ENCODE assay signal across 34 cellular contexts in genomic region chr3:153669527-153669926, GRCh38.
DNase-seq lines count a peak whose midpoint lies in the region; ATAC-seq and TF ChIP-seq lines count a peak whose summit lies in the region.
"Had no signal": no experiment of that assay in that cellular context is flagged by ENCODE, and none has a peak within 500 bp of the region (broad histone marks: within the 10 kb centered on the region; RNA-seq: fewer than 3 reads in every experiment).

No MANE protein-coding gene starts in this region.

- no peak for TF ChIP-seq POLR2A in HCT116 (IDR thresholded peaks at IDR 0.05; ENCODE audit: borderline replicate concordance, extremely low read depth, insufficient read depth, insufficient read length)

- no peaks in the 10 kb centered on the region for H3K4me1 ChIP-seq in HCT116 (ENCODE audit: control insufficient read depth in 1 of 2, insufficient read depth in 2 of 2, low read length in 2 of 2)
- H3K4me1 ChIP-seq: colonic mucosa, HAP-1, lower lobe of right lung, uterus had no signal

- RAD21 ChIA-PET in HCT116 (lab: Charles Lee; ENCODE audit: low non-redundant PET in 1 of 2, low total read pairs in 2 of 2, uncharacterized antibody in 2 of 2, unreplicated experiment in 2 of 2), result no interaction called here

- intact Hi-C loops in HCT116 (cut with micrococcal nuclease), result no loop called here

- DNase-seq in AG04450 (ENCODE audit: low read depth, low spot score) (no peak), HCT116 (ENCODE audit: low read depth, low spot score) (no peak), astrocyte of the spinal cord (ENCODE audit: low read depth, low spot score) (no peak), foreskin fibroblast (no peak), 8988T (no peak), ureter (ENCODE audit: low spot score) (no peak)
- no peak for DNase-seq in stimulated activated CD4-positive, alpha-beta T cell treated with anti-CD3 and anti-CD28 coated beads, Interleukin-4, amount 100 ng/mL, for 4 hours
- DNase-seq: activated CD4-positive, alpha-beta T cell treated with anti-CD3 and anti-CD28 coated beads for 36 hours; AML-193; amygdala; CD8-positive, alpha-beta T cell; colonic mucosa; effector CD8-positive, alpha-beta T cell; erythroblast; hippocampal formation; lower lobe of right lung; mucosa of descending colon; MV-4-11; NCI-H1436 treated with DMSO at 0.1 percent for 48 hours; NCI-H2081 treated with DMSO at 0.1 percent for 48 hours; NCI-H2227 treated with DMSO at 0.1 percent for 48 hours; NCI-H526; NK-92 treated with Interleukin-12 subunit alpha and Interleukin-12 subunit beta, amount 100 ng/mL, for 24 hours; SHP77 treated with DMSO at 0.1 percent for 48 hours; stimulated activated naive CD8-positive, alpha-beta T cell treated with anti-CD3 and anti-CD28 coated beads, Interleukin-15, amount 100 ng/mL, for 72 hours; SW 1271; T-helper 9 cell; uterus had no signal

- CTCF ChIA-PET in AG04450 (lab: Charles Lee), result interaction anchor here (1.0 kb wide), 1 partner anchor 11 kb away, joined by 3 read pairs; no protein-coding TSS in a partner anchor
- CTCF ChIA-PET in HCT116 (lab: Charles Lee), result interaction anchor here (1.0 kb wide), 1 partner anchor 12 kb away, joined by 6 read pairs; no protein-coding TSS in a partner anchor

- BruUV-seq in HCT116 (replicated peaks; lab: Mats Ljungman, UMichigan), result no TSS peak

- TF ChIP-seq RAD21 in HCT116 (IDR thresholded peaks at IDR 0.05; ENCODE audit: low read depth), result no peak

- H3K27me3 ChIP-seq in AG04450 (ENCODE audit: control insufficient read depth, insufficient read depth, low read length), result no peaks in the 10 kb centered on the region
- no peaks in the 10 kb centered on the region for H3K27me3 ChIP-seq in HCT116 (ENCODE audit: insufficient read depth, low read length)
- H3K27me3 ChIP-seq: colonic mucosa, uterus had no signal

- no peak overlapping the region for H3K4me2 ChIP-seq in HCT116 (ENCODE audit: low read length)

- no peak overlapping the region for H3K27ac ChIP-seq in AG04450 (ENCODE audit: low read depth, low read length)
- no peak overlapping the region for H3K27ac ChIP-seq in HCT116 (ENCODE audit: low read depth, low read length)
- H3K27ac ChIP-seq: colonic mucosa, lower lobe of right lung, skin epidermis, thoracic aorta, uterus had no signal

- no peak overlapping the region for H2AFZ ChIP-seq in HCT116 (ENCODE audit: low read depth, low read length, poor library complexity, severe bottlenecking)

- ATAC-seq in HCT116 (no peak), GM19463 (IDR thresholded peaks at IDR 0.05; ENCODE audit: unreplicated experiment) (no peak)
- ATAC-seq: activated CD4-positive, alpha-beta T cell treated with anti-CD3 and anti-CD28 coated beads for 36 hours; activated T-helper 17 cell treated with anti-CD3 and anti-CD28 coated beads, Interleukin-2, amount 50 U/mL, for 72 hours; CD8-positive, alpha-beta T cell; lower lobe of right lung; mucosa of descending colon; natural killer cell treated with Interleukin-12 subunit alpha and Interleukin-12 subunit beta and Interleukin-15 and Interleukin-18, amount 100 ng/mL, for 72 hours; stimulated activated naive CD8-positive, alpha-beta T cell treated with anti-CD3 and anti-CD28 coated beads, Interleukin-15, amount 100 ng/mL, for 72 hours had no signal

- in situ Hi-C loops in astrocyte of the spinal cord (cut with HindIII; ENCODE audit: low sequenced_read_pairs), result no loop called here

- H3K9me2 ChIP-seq in HCT116 (ENCODE audit: insufficient read depth), result no peaks in the 10 kb centered on the region

- H3K36me3 ChIP-seq in HCT116 (ENCODE audit: control insufficient read depth in 1 of 2, insufficient read depth in 2 of 2, low read length in 2 of 2), result no peaks in the 10 kb centered on the region
- H3K36me3 ChIP-seq: colonic mucosa, HAP-1, lower lobe of right lung, thoracic aorta, uterus had no signal

- H3K9me3 ChIP-seq in AG04450 (ENCODE audit: control insufficient read depth, insufficient read depth, low read length) (no peaks in the 10 kb centered on the region), HCT116 (ENCODE audit: control insufficient read depth in 1 of 2, insufficient read depth in 1 of 2, low read depth in 1 of 2, low read length in 2 of 2) (no peaks in the 10 kb centered on the region)
- H3K9me3 ChIP-seq: colonic mucosa, HAP-1, lower lobe of right lung, mucosa of descending colon, thoracic aorta, uterus had no signal

- peak; percentile 27 for TF ChIP-seq CTCF in AG04450 (IDR thresholded peaks at IDR 0.05; ENCODE audit: low read depth, low read length)
- peak in 2 of 3 experiments; percentile 33 to 46; a peak in 3 of 6 replicates for TF ChIP-seq CTCF in HCT116 (IDR thresholded peaks at IDR 0.05 in 2 of 3, conservative IDR thresholded peaks at IDR 0.05 in 1 of 3; ENCODE audit: borderline replicate concordance in 1 of 3, insufficient read depth in 1 of 3, low read depth in 2 of 3, low read length in 2 of 3)
- TF ChIP-seq CTCF in astrocyte of the spinal cord (IDR thresholded peaks at IDR 0.05; ENCODE audit: low read depth, low read length), result peak; percentile 6
- peak; percentile 10 for TF ChIP-seq CTCF in foreskin fibroblast (IDR thresholded peaks at IDR 0.05; ENCODE audit: low read depth, low read length)

- no peak overlapping the region for H3K9ac ChIP-seq in HCT116 (ENCODE audit: low read length)

- no peaks in the 10 kb centered on the region for H4K20me1 ChIP-seq in HCT116 (ENCODE audit: insufficient read depth)

- H3K4me3 ChIP-seq in AG04450 (ENCODE audit: low read depth, low read length) (no peak overlapping the region), HCT116 (replicated peaks in 1 of 2; ENCODE audit: low read depth in 1 of 2, low read length in 2 of 2) (no peak overlapping the region), astrocyte of the spinal cord (ENCODE audit: low read depth, low read length) (no peak overlapping the region), foreskin fibroblast (ENCODE audit: low read depth in 1 of 2, low read length in 2 of 2) (no peak overlapping the region)
- H3K4me3 ChIP-seq: colonic mucosa, HAP-1, lower lobe of right lung, mucosa of descending colon, skin epidermis, thoracic aorta, uterus had no signal

- no peaks in the 10 kb centered on the region for H3K79me2 ChIP-seq in HCT116 (ENCODE audit: insufficient read depth, low read length)

- POLR2A ChIA-PET in AG04450 (lab: Yijun Ruan, JAX), result no interaction called here
- POLR2A ChIA-PET in HCT116 (lab: Charles Lee), result no interaction called here

TF ChIP-seq in HCT116, 20 proteins besides CTCF, POLR2A, EP300 and RAD21 (continues in another document):
- TF ChIP-seq SIN3A (IDR thresholded peaks at IDR 0.05; ENCODE audit: low read depth), result no peak
- TF ChIP-seq ATF3 (IDR thresholded peaks at IDR 0.05), result no peak
- TF ChIP-seq TCF7L2 (IDR thresholded peaks at IDR 0.05; ENCODE audit: borderline replicate concordance, extremely low read depth, insufficient read depth, insufficient read length), result no peak
- TF ChIP-seq POLR2AphosphoS5 (IDR thresholded peaks at IDR 0.05; ENCODE audit: low read depth, low read length), result no peak
- no peak for TF ChIP-seq ZNF274 (IDR thresholded peaks at IDR 0.05; ENCODE audit: low read depth, low read length)
- TF ChIP-seq SRF (IDR thresholded peaks at IDR 0.05; ENCODE audit: low read depth), result no peak
- no peak for TF ChIP-seq ELF1 (IDR thresholded peaks at IDR 0.05; ENCODE audit: borderline replicate concordance, low read depth)
- no peak for TF ChIP-seq JUND (IDR thresholded peaks at IDR 0.05)
- TF ChIP-seq CEBPB (IDR thresholded peaks at IDR 0.05; ENCODE audit: low read depth), result no peak
- no peak for TF ChIP-seq MAX (IDR thresholded peaks at IDR 0.05)
- TF ChIP-seq, protein P1, sequence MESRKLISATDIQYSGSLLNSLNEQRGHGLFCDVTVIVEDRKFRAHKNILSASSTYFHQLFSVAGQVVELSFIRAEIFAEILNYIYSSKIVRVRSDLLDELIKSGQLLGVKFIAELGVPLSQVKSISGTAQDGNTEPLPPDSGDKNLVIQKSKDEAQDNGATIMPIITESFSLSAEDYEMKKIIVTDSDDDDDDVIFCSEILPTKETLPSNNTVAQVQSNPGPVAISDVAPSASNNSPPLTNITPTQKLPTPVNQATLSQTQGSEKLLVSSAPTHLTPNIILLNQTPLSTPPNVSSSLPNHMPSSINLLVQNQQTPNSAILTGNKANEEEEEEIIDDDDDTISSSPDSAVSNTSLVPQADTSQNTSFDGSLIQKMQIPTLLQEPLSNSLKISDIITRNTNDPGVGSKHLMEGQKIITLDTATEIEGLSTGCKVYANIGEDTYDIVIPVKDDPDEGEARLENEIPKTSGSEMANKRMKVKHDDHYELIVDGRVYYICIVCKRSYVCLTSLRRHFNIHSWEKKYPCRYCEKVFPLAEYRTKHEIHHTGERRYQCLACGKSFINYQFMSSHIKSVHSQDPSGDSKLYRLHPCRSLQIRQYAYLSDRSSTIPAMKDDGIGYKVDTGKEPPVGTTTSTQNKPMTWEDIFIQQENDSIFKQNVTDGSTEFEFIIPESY (IDR thresholded peaks at IDR 0.05; ENCODE audit: extremely low read depth, insufficient replicate concordance, low read length), result no peak
- no peak for TF ChIP-seq EZH2phosphoT487 (IDR thresholded peaks at IDR 0.05; ENCODE audit: borderline replicate concordance)
- TF ChIP-seq ZFX (IDR thresholded peaks at IDR 0.05), result no peak
- TF ChIP-seq FOSL1 (IDR thresholded peaks at IDR 0.05; ENCODE audit: low read depth), result no peak
- TF ChIP-seq CBX3 (IDR thresholded peaks at IDR 0.05; ENCODE audit: low read depth), result no peak
- TF ChIP-seq EZH2 (IDR thresholded peaks at IDR 0.05), result no peak
